17 cellular contexts compared by ENCODE assay signal in the genomic region with DNA sequence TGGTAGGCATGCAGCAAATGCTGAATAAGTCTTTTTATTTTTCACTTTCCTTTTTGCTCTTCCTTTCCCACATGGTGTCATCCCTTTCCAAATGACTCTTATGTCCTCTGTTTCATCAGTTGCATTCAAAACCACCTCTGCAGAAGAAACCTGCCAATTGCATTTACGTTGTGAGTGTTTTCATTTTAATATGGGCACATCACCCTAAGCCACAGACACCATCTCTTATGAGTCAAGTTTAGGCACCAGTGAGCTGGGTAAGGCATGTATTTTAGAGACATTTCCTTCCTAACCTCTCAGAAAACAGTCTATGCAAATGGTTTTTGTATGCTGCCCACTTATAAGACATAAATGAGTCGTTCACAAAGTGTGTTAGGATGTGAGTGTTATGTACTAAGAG.
DNase-seq lines count a peak whose midpoint lies in the region; ATAC-seq, FAIRE-seq and TF ChIP-seq lines count a peak whose summit lies in the region.
"Had no signal": no experiment of that assay in that cellular context is flagged by ENCODE, and none has a peak within 500 bp of the region (broad histone marks: within the 10 kb centered on the region; RNA-seq: fewer than 3 reads in every experiment).

No MANE protein-coding gene starts in this region.

- no TSS peak for BruUV-seq in mammary epithelial cell (replicated peaks; lab: Mats Ljungman, UMichigan)

- TF ChIP-seq CTCF in mammary epithelial cell (conservative IDR thresholded peaks at IDR 0.05 in 1 of 2, IDR thresholded peaks at IDR 0.05 in 1 of 2; ENCODE audit: extremely low read depth in 1 of 2, insufficient read depth in 1 of 2, low read depth in 1 of 2, low read length in 2 of 2) (no peak), breast epithelium (IDR thresholded peaks at IDR 0.05) (no peak), keratinocyte (optimal IDR thresholded peaks at IDR 0.05 in 1 of 3, IDR thresholded peaks at IDR 0.05 in 1 of 3, conservative IDR thresholded peaks at IDR 0.05 in 1 of 3; ENCODE audit: extremely low read depth in 1 of 3, insufficient read depth in 2 of 3, low read length in 3 of 3) (no peak)

- H3K36me3 Mint-ChIP-seq in immature natural killer cell = no peaks in the 10 kb centered on the region
- H3K36me3 Mint-ChIP-seq: CD4-positive, CD25-positive, alpha-beta regulatory T cell; IgD-negative memory B cell had no signal

- CTCF ChIA-PET in mammary epithelial cell (lab: Charles Lee; ENCODE audit: low non-redundant PET) = no interaction called here

- no peak overlapping the region for H3K27ac ChIP-seq in mammary epithelial cell (ENCODE audit: insufficient read depth, low read depth, low read length)
- no peak overlapping the region for H3K27ac ChIP-seq in breast epithelium
- no peak overlapping the region for H3K27ac ChIP-seq in keratinocyte (ENCODE audit: control insufficient read depth, insufficient read depth, low read length)
- H3K27ac ChIP-seq: BLaER1 treated with 17β-estradiol and CSF1 and Interleukin-3, amounts not matched to agents 10 nM and 100 nM had no signal

- no peaks in the 10 kb centered on the region for H3K27me3 Mint-ChIP-seq in immature natural killer cell (ENCODE audit: low read depth in 3 of 3)
- H3K27me3 Mint-ChIP-seq: CD4-positive, CD25-positive, alpha-beta regulatory T cell had no signal

- dilution Hi-C loops in mammary epithelial cell (cut with HindIII; ENCODE audit: low sequenced_read_pairs) = no loop called here
- dilution Hi-C loops in keratinocyte (cut with MboI; ENCODE audit: extremely low pct_ligation_motif_present, low sequenced_read_pairs) = no loop called here

- H3K9me3 Mint-ChIP-seq in immature natural killer cell = peaks cover 5 to 33% (median 8%) of the 10 kb centered on the region in 6 donors

- H3K9ac ChIP-seq in mammary epithelial cell (ENCODE audit: insufficient read depth, low read length) (no peak overlapping the region), keratinocyte (ENCODE audit: control insufficient read depth, extremely low read depth, insufficient read depth, low read length) (no peak overlapping the region)
- H3K9ac ChIP-seq: BLaER1 treated with 17β-estradiol and CSF1 and Interleukin-3, amounts not matched to agents 10 nM and 100 nM had no signal

- no peak for DNase-seq in mammary epithelial cell
- DNase-seq in breast epithelium (ENCODE audit: low spot score in 2 of 2) = no peak
- no peak for DNase-seq in keratinocyte (ENCODE audit: low read depth, low spot score)
- no peak for DNase-seq in NCI-H510A (lab: John Stamatoyannopoulos, UW)
- no peak for DNase-seq in immature natural killer cell
- DNase-seq: ACHN; Calu3; CD4-positive, CD25-positive, alpha-beta regulatory T cell; DMS 273 treated with DMSO at 0.1 percent for 48 hours; GOT3; H9 had no signal

- in situ Hi-C loops in mammary epithelial cell (cut with MboI; ENCODE audit: low sequenced_read_pairs in 2 of 2) = no loop called here

- intact Hi-C loops in mammary epithelial cell (cut with micrococcal nuclease) (no loop called here), breast epithelium (cut with DNase I; ENCODE audit: low total_unique reads) (no loop called here)

- H4K20me1 ChIP-seq in mammary epithelial cell (ENCODE audit: insufficient read depth, low read length) (no peaks in the 10 kb centered on the region), keratinocyte (ENCODE audit: control insufficient read depth, extremely low read depth, insufficient read depth, low read length) (no peaks in the 10 kb centered on the region)
- H4K20me1 ChIP-seq: BLaER1 treated with 17β-estradiol and CSF1 and Interleukin-3, amounts not matched to agents 10 nM and 100 nM had no signal

- no peaks in the 10 kb centered on the region for H3K9me3 ChIP-seq in mammary epithelial cell (replicated peaks; ENCODE audit: insufficient read depth, low read length)
- no peaks in the 10 kb centered on the region for H3K9me3 ChIP-seq in breast epithelium
- H3K9me3 ChIP-seq in keratinocyte (ENCODE audit: control insufficient read depth, low read depth, low read length) = no peaks in the 10 kb centered on the region

- no peaks in the 10 kb centered on the region for H3K4me1 Mint-ChIP-seq in immature natural killer cell
- H3K4me1 Mint-ChIP-seq: IgD-negative memory B cell had no signal

- TF ChIP-seq POLR2A in breast epithelium (IDR thresholded peaks at IDR 0.05) = no peak

- no peaks in the 10 kb centered on the region for H3K9me1 ChIP-seq in keratinocyte (ENCODE audit: control insufficient read depth, extremely low read depth, insufficient read depth, low read length)

- H3K4me3 ChIP-seq in mammary epithelial cell (replicated peaks in 1 of 3; ENCODE audit: insufficient read depth in 1 of 3, low read depth in 2 of 3, low read length in 3 of 3) = no peak overlapping the region
- no peak overlapping the region for H3K4me3 ChIP-seq in breast epithelium
- no peak overlapping the region for H3K4me3 ChIP-seq in keratinocyte (ENCODE audit: control insufficient read depth in 2 of 3, extremely low read depth in 1 of 3, insufficient read depth in 2 of 3, low read depth in 1 of 3, low read length in 3 of 3)
- H3K4me3 ChIP-seq: BLaER1 treated with 17β-estradiol and CSF1 and Interleukin-3, amounts not matched to agents 10 nM and 100 nM had no signal

- H3K4me2 ChIP-seq in mammary epithelial cell (ENCODE audit: insufficient read depth, low read depth, low read length) (no peak overlapping the region), keratinocyte (ENCODE audit: control insufficient read depth, extremely low read depth, insufficient read depth, low read depth, low read length) (no peak overlapping the region)
- H3K4me2 ChIP-seq: BLaER1 treated with 17β-estradiol and CSF1 and Interleukin-3, amounts not matched to agents 10 nM and 100 nM had no signal

- H3K36me3 ChIP-seq in mammary epithelial cell (ENCODE audit: insufficient read depth, low read length) = no peaks in the 10 kb centered on the region
- no peaks in the 10 kb centered on the region for H3K36me3 ChIP-seq in breast epithelium
- H3K36me3 ChIP-seq in keratinocyte (ENCODE audit: control insufficient read depth in 2 of 2, extremely low read depth in 1 of 2, insufficient read depth in 2 of 2, low read length in 2 of 2) = no peaks in the 10 kb centered on the region
- H3K36me3 ChIP-seq: BLaER1 treated with 17β-estradiol and CSF1 and Interleukin-3, amounts not matched to agents 10 nM and 100 nM had no signal

- WGBS in mammary epithelial cell (ENCODE audit: low coverage, missing lambda C conversion rate) = 37% methylated on average over 2 of the region's 2 CpGs

- H3K27me3 ChIP-seq in mammary epithelial cell (ENCODE audit: insufficient read depth, low read length) (no peaks in the 10 kb centered on the region), breast epithelium (no peaks in the 10 kb centered on the region), keratinocyte (ENCODE audit: control insufficient read depth, extremely low read depth, insufficient read depth, low read length) (no peaks in the 10 kb centered on the region)
- H3K27me3 ChIP-seq: BLaER1 treated with 17β-estradiol and CSF1 and Interleukin-3, amounts not matched to agents 10 nM and 100 nM had no signal

- H2AFZ ChIP-seq in mammary epithelial cell (ENCODE audit: low read depth, low read length) = peak overlapping the region; percentile 1
- H2AFZ ChIP-seq in keratinocyte (ENCODE audit: control insufficient read depth, low read length) = no peak overlapping the region

- no peaks in the 10 kb centered on the region for H3K79me2 ChIP-seq in mammary epithelial cell (ENCODE audit: insufficient read depth, low read length)
- H3K79me2 ChIP-seq in keratinocyte (ENCODE audit: control insufficient read depth, insufficient read depth, low read length) = no peaks in the 10 kb centered on the region

- ATAC-seq in HG03432 (IDR thresholded peaks at IDR 0.05; ENCODE audit: unreplicated experiment) = peak; percentile 43
- ATAC-seq in HG03457 (IDR thresholded peaks at IDR 0.05; ENCODE audit: unreplicated experiment) = no peak

- no peak overlapping the region for H3K27ac Mint-ChIP-seq in immature natural killer cell
- H3K27ac Mint-ChIP-seq: H9, IgD-negative memory B cell had no signal

- no peak overlapping the region for H3K4me3 Mint-ChIP-seq in immature natural killer cell
- H3K4me3 Mint-ChIP-seq: CD4-positive, CD25-positive, alpha-beta regulatory T cell; H9; IgD-negative memory B cell had no signal

- H3K4me1 ChIP-seq in mammary epithelial cell (ENCODE audit: insufficient read depth, low read length) (peaks cover 9% of the 10 kb centered on the region), breast epithelium (no peaks in the 10 kb centered on the region), keratinocyte (ENCODE audit: control insufficient read depth, extremely low read depth, insufficient read depth, low read length) (peaks cover 19% of the 10 kb centered on the region)

- peak; percentile 67 for FAIRE-seq in keratinocyte (lab: Jason Lieb, UNC)
- FAIRE-seq: GM18507, GM19239 had no signal
